In genomic region chr4:22460266-22460665, GRCh38 we compare ENCODE assay signal across 21 cellular contexts.
"Had no signal": no experiment of that assay in that cellular context is flagged by ENCODE, and none has a peak within 500 bp of the region (broad histone marks: within the 10 kb centered on the region; RNA-seq: fewer than 3 reads in every experiment).

No MANE protein-coding gene starts in this region.

- DNase-seq: dermis blood vessel endothelial cell; effector memory CD4-positive, alpha-beta T cell; erythroblast; esophagus squamous epithelium; foreskin melanocyte; left ventricle myocardium superior; lower lobe of right lung; naive thymus-derived CD8-positive, alpha-beta T cell; nephron progenitor cell; nucleus accumbens; retina; stimulated activated CD4-positive, alpha-beta T cell treated with anti-CD3 and anti-CD28 coated beads, Interleukin-2, amount 100 ng/mL, for 24 hours; stimulated activated CD4-positive, alpha-beta T cell treated with anti-CD3 and anti-CD28 coated beads, Interleukin-4, amount 100 ng/mL, for 4 hours; stimulated activated naive CD8-positive, alpha-beta T cell treated with anti-CD3 and anti-CD28 coated beads, Interleukin-15, Interleukin-2, amounts not matched to agents 100 U/mL and 50 U/mL, for 24 hours; substantia nigra; testis; tibial artery had no signal

- H3K4me1 Mint-ChIP-seq: stimulated activated memory B cell treated with anti-CD40 and anti-IgM and Interleukin-4, amounts not matched to agents 10 μg/mL and 1 μg/mL and 100 μg/mL, for 72 hours had no signal

- H3K27ac ChIP-seq: coronary artery, esophagus squamous epithelium, lower lobe of right lung, testis, tibial artery had no signal

- H3K9me3 ChIP-seq: esophagus squamous epithelium, lower lobe of right lung, testis, tibial artery had no signal

- H3K27me3 ChIP-seq: esophagus squamous epithelium, testis, tibial artery had no signal

- H3K9me3 Mint-ChIP-seq: naive thymus-derived CD8-positive, alpha-beta T cell; nephron progenitor cell; stimulated activated memory B cell treated with anti-CD40 and anti-IgM and Interleukin-4, amounts not matched to agents 10 μg/mL and 1 μg/mL and 100 μg/mL, for 72 hours; type B pancreatic cell had no signal

- H3K36me3 ChIP-seq: esophagus squamous epithelium, lower lobe of right lung, tibial artery had no signal

- H3K27me3 Mint-ChIP-seq: naive thymus-derived CD8-positive, alpha-beta T cell; stimulated activated memory B cell treated with anti-CD40 and anti-IgM and Interleukin-4, amounts not matched to agents 10 μg/mL and 1 μg/mL and 100 μg/mL, for 72 hours; type B pancreatic cell had no signal

- H3K36me3 Mint-ChIP-seq: naive thymus-derived CD8-positive, alpha-beta T cell; stimulated activated memory B cell treated with anti-CD40 and anti-IgM and Interleukin-4, amounts not matched to agents 10 μg/mL and 1 μg/mL and 100 μg/mL, for 72 hours had no signal

- ATAC-seq: left ventricle myocardium superior; lower lobe of right lung; naive thymus-derived CD8-positive, alpha-beta T cell; sciatic nerve; stimulated activated memory B cell treated with anti-CD40 and anti-IgM and Interleukin-4, amounts not matched to agents 10 μg/mL and 1 μg/mL and 100 μg/mL, for 72 hours; stimulated activated naive CD8-positive, alpha-beta T cell treated with anti-CD3 and anti-CD28 coated beads, Interleukin-15, Interleukin-2, amounts not matched to agents 100 U/mL and 50 U/mL, for 24 hours had no signal

- H3K27ac Mint-ChIP-seq: naive thymus-derived CD8-positive, alpha-beta T cell; nephron progenitor cell; stimulated activated memory B cell treated with anti-CD40 and anti-IgM and Interleukin-4, amounts not matched to agents 10 μg/mL and 1 μg/mL and 100 μg/mL, for 72 hours; type B pancreatic cell had no signal

- H3K4me1 ChIP-seq: esophagus squamous epithelium, testis, tibial artery had no signal

- H3K4me3 ChIP-seq: coronary artery, esophagus squamous epithelium, lower lobe of right lung, testis, tibial artery had no signal

- H3K4me3 Mint-ChIP-seq: naive thymus-derived CD8-positive, alpha-beta T cell; nephron progenitor cell; stimulated activated memory B cell treated with anti-CD40 and anti-IgM and Interleukin-4, amounts not matched to agents 10 μg/mL and 1 μg/mL and 100 μg/mL, for 72 hours; type B pancreatic cell had no signal
